ENCODE assay signal across 8 cellular contexts in genomic region chr2:169824373-169825333, GRCh38. TPM values are rescaled to one million over a fixed set of nuclear protein-coding genes. Genes with fewer than 3 reads are reported as not detected.
DNase-seq lines count a peak whose midpoint lies in the region; ATAC-seq and TF ChIP-seq lines count a peak whose summit lies in the region.

Gene METTL5 (minus strand): TSS chr2:169824905. CDS start chr2:169824597, 308 bp downstream.

- no peaks in the 10 kb centered on the region for H3K27me3 Mint-ChIP-seq in activated CD4-positive, alpha-beta memory T cell treated with anti-CD3 and anti-CD28 coated beads, Interleukin-2, amount 10 ng/mL, durations not matched to agents 7 days and 5 days

- WGBS in lower leg skin, 2 donors: 1 to 2% methylated on average over 41 to 61 of the region's 61 CpGs

- POLR2A ChIA-PET in activated CD4-positive, alpha-beta memory T cell treated with anti-CD3 and anti-CD28 coated beads, Interleukin-2, amount 10 ng/mL, durations not matched to agents 7 days and 5 days (lab: Charles Lee): interaction anchor here (0.6 to 1.8 kb wide), 8 partner anchors 9 to 240 kb away, joined by 3 to 7 read pairs (median 4); partner anchors contain the start of genes CFAP210, PHOSPHO2, PPIG and SSB

- peaks cover 38% of the 10 kb centered on the region for H3K36me3 Mint-ChIP-seq in activated CD4-positive, alpha-beta memory T cell treated with anti-CD3 and anti-CD28 coated beads, Interleukin-2, amount 10 ng/mL, durations not matched to agents 7 days and 5 days (ENCODE audit: low read depth)

- CTCF ChIA-PET in activated CD4-positive, alpha-beta memory T cell treated with anti-CD3 and anti-CD28 coated beads, Interleukin-2, amount 10 ng/mL, durations not matched to agents 7 days and 5 days (lab: Charles Lee): interaction anchor here (0.7 to 3.1 kb wide), 11 partner anchors 9 to 141 kb away, joined by 3 to 21 read pairs (median 3); no protein-coding TSS in a partner anchor

- H3K4me3 Mint-ChIP-seq in activated CD4-positive, alpha-beta memory T cell treated with anti-CD3 and anti-CD28 coated beads, Interleukin-2, amount 10 ng/mL, durations not matched to agents 7 days and 5 days: peak within 1 kb of the TSS; percentile 87

- H3K4me3 ChIP-seq in lower leg skin (ENCODE audit: low read depth, poor library complexity, severe bottlenecking): peak within 1 kb of the TSS; percentile 90

- ATAC-seq in GM19351 (IDR thresholded peaks at IDR 0.05; ENCODE audit: unreplicated experiment) (peak; percentile 63), HG03521 (IDR thresholded peaks at IDR 0.05; ENCODE audit: unreplicated experiment) (peak; percentile 50)

- peak in 1 of 3 donors; percentile 40 for TF ChIP-seq CTCF in lower leg skin (IDR thresholded peaks at IDR 0.05)

- TF ChIP-seq POLR2A in lower leg skin (IDR thresholded peaks at IDR 0.05): no peak

- H3K9me3 Mint-ChIP-seq in activated CD4-positive, alpha-beta memory T cell treated with anti-CD3 and anti-CD28 coated beads, Interleukin-2, amount 10 ng/mL, durations not matched to agents 7 days and 5 days: no peaks in the 10 kb centered on the region

- peaks cover 67% of the 10 kb centered on the region for H3K4me1 Mint-ChIP-seq in activated CD4-positive, alpha-beta memory T cell treated with anti-CD3 and anti-CD28 coated beads, Interleukin-2, amount 10 ng/mL, durations not matched to agents 7 days and 5 days

- peak within 1 kb of the TSS; percentile 75 for H3K27ac Mint-ChIP-seq in activated CD4-positive, alpha-beta memory T cell treated with anti-CD3 and anti-CD28 coated beads, Interleukin-2, amount 10 ng/mL, durations not matched to agents 7 days and 5 days

- DNase-seq in CD1c-positive myeloid dendritic cell (ENCODE audit: extremely low spot score) (peak; percentile 92), NCI-H774 (lab: John Stamatoyannopoulos, UW) (peak; percentile 78), ecto neural progenitor cell (ENCODE audit: low spot score) (peak; percentile 93), lower leg skin (ENCODE audit: low spot score in 2 of 2) (peak; percentile 58 to 95)
- DNase-seq in activated CD4-positive, alpha-beta memory T cell treated with anti-CD3 and anti-CD28 coated beads, Interleukin-2, amount 10 ng/mL, durations not matched to agents 7 days and 5 days: peak; percentile 83
- DNase-seq in stimulated activated CD4-positive, alpha-beta T cell treated with anti-CD3 and anti-CD28 coated beads, Interleukin-4, amount 100 ng/mL, for 48 hours (ENCODE audit: low read depth in 2 of 2): peak; percentile 63 to 70

- intact Hi-C loops in lower leg skin (cut with DNase I; ENCODE audit: low total_unique reads): no loop called here

RNA-seq across cellular contexts. Expression of gene METTL5, which starts in this region (rescaled TPM):
- total RNA-seq in activated CD4-positive, alpha-beta memory T cell treated with anti-CD3 and anti-CD28 coated beads, Interleukin-2, amount 10 ng/mL, durations not matched to agents 7 days and 5 days: 10 to 100 TPM; 63.4 to 63.6 TPM
- 100 to 1,000 TPM in 1 of 4 donors, 10 to 100 TPM in 3; 34.2 to 283 (median 42.8) TPM for total RNA-seq in lower leg skin

Comparison
In these comparisons a context has a peak if more than half of its experiments do, and no peak if none do; other contexts are left out.
1. Peak in every context shown above with its lines: DNase-seq, ATAC-seq and H3K4me3 ChIP-seq.